1 cellular context compared by ENCODE assay signal in the genomic region with DNA sequence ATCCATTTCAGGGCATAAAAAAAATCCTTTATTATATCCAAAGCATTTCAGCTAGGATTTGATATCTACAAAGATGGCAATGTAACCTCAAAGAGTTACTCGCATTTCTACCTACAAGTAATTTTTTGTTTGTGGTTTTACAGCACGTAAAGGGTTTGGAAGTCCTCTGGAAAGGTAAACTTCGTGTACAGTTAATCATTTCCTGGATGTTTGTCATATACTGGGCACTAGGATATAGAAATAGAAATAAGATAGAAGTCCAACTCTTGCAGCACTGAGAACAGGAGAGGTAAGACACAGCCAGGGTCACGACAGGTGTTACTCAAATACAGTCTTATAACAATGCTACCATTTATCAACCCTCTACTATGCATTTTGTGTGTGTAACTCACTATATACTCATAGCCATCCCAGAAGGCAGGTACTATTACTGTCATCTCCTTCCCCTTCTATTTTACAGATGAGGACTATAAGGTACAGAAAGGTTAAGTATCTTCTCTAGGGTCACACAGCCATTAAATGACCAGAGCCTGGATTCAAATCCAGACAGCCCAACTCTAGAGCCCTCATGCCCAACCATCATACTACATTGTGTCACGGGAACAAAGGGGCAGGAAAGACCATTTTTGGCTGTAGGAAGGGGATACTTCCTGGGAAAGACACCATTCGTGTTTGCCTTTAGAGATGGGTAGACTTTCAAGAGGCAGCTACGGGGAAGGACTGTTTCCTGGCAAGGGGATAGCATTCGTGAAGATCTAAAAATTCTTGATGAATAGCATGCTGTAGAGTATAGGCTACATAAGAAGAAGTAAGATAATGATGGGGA.
TF ChIP-seq lines count a peak whose summit lies in the region.

No MANE protein-coding gene starts in this region.

TF ChIP-seq in HepG2, 621 proteins besides CTCF, POLR2A, EP300 and RAD21 (continued from another document and continues in another):
- TF ChIP-seq, protein P1, sequence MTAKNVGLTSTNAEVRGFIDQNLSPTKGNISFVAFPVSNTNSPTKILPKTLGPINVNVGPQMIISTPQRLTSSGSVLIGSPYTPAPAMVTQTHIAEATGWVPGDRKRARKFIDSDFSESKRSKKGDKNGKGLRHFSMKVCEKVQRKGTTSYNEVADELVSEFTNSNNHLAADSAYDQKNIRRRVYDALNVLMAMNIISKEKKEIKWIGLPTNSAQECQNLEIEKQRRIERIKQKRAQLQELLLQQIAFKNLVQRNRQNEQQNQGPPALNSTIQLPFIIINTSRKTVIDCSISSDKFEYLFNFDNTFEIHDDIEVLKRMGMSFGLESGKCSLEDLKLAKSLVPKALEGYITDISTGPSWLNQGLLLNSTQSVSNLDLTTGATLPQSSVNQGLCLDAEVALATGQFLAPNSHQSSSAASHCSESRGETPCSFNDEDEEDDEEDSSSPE (CRISPR knock-in tag; IDR thresholded peaks at IDR 0.05): no peak
- TF ChIP-seq ZNF138 (CRISPR knock-in tag; IDR thresholded peaks at IDR 0.05; ENCODE audit: low read depth) (no peak), ADNP (CRISPR knock-in tag; IDR thresholded peaks at IDR 0.05) (peak; percentile 40; the same call in 1 of the 2 replicates), SCMH1 (CRISPR knock-in tag; IDR thresholded peaks at IDR 0.05; ENCODE audit: borderline replicate concordance) (no peak), SNAPC4 (CRISPR knock-in tag; IDR thresholded peaks at IDR 0.05) (no peak), TBX2 (CRISPR knock-in tag; IDR thresholded peaks at IDR 0.05; ENCODE audit: borderline replicate concordance) (0 out of 2 replicates have a peak, but pooled peaks have one; percentile 19), ZBTB20 (CRISPR knock-in tag; IDR thresholded peaks at IDR 0.05; ENCODE audit: borderline replicate concordance, low read depth) (peak; percentile 59; the same call in 1 of the 2 replicates), KMT2B (CRISPR knock-in tag; IDR thresholded peaks at IDR 0.05) (no peak), DRAP1 (CRISPR knock-in tag; IDR thresholded peaks at IDR 0.05) (0 out of 2 replicates have a peak, but pooled peaks have one; percentile 15), NFIC (IDR thresholded peaks at IDR 0.05; ENCODE audit: low read length) (peak; percentile 45; the same call in 1 of the 2 replicates), RARA (CRISPR knock-in tag; IDR thresholded peaks at IDR 0.05) (peak; percentile 34; the same call in 1 of the 2 replicates), KLF13 (CRISPR knock-in tag; IDR thresholded peaks at IDR 0.05) (no peak), ZEB1 (IDR thresholded peaks at IDR 0.05; ENCODE audit: insufficient replicate concordance, low read depth) (peak; percentile 61), CEBPZ (IDR thresholded peaks at IDR 0.05; ENCODE audit: low read length) (no peak), ZFP90 (CRISPR knock-in tag; IDR thresholded peaks at IDR 0.05; ENCODE audit: borderline replicate concordance) (no peak), HMG20A (CRISPR knock-in tag; IDR thresholded peaks at IDR 0.05; ENCODE audit: borderline replicate concordance) (peak; percentile 30; the same call in 1 of the 2 replicates), BATF2 (CRISPR knock-in tag; IDR thresholded peaks at IDR 0.05) (no peak), CREM (IDR thresholded peaks at IDR 0.05) (peak; percentile 51), CREM (CRISPR knock-in tag; IDR thresholded peaks at IDR 0.05) (no peak), CREB1 (IDR thresholded peaks at IDR 0.05) (no peak), CREB1 (CRISPR knock-in tag; IDR thresholded peaks at IDR 0.05) (peak; percentile 31; the same call in 1 of the 2 replicates), RARG (CRISPR knock-in tag; IDR thresholded peaks at IDR 0.05; ENCODE audit: low read depth) (no peak), ZNF772 (CRISPR knock-in tag; IDR thresholded peaks at IDR 0.05) (no peak), TSC22D2 (CRISPR knock-in tag; IDR thresholded peaks at IDR 0.05; ENCODE audit: borderline replicate concordance) (no peak), TCF7 (IDR thresholded peaks at IDR 0.05; ENCODE audit: low read depth) (0 out of 2 replicates have a peak, but pooled peaks have one; percentile 8), ARID5B (CRISPR knock-in tag; IDR thresholded peaks at IDR 0.05) (peak; percentile 58; the same call in 1 of the 2 replicates), HNRNPH1 (optimal IDR thresholded peaks at IDR 0.05; ENCODE audit: low read depth, low read length) (no peak)
- TF ChIP-seq, protein P2, sequence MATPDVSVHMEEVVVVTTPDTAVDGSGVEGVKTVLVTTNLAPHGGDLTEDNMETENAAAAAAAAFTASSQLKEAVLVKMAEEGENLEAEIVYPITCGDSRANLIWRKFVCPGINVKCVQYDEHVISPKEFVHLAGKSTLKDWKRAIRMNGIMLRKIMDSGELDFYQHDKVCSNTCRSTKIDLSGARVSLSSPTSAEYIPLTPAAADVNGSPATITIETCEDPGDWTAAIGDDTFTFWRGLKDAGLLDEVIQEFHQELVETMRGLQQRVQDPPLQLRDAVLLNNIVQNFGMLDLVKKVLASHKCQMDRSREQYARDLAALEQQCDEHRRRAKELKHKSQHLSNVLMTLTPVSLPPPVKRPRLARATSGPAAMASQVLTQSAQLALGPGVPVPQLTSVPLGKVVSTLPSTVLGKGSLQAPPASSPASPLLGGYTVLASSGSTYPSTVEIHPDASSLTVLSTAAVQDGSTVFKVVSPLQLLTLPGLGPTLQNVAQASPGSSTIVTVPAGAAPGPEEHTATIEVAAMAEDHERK (CRISPR knock-in tag; IDR thresholded peaks at IDR 0.05; ENCODE audit: low read depth): no peak
- TF ChIP-seq, protein P3, sequence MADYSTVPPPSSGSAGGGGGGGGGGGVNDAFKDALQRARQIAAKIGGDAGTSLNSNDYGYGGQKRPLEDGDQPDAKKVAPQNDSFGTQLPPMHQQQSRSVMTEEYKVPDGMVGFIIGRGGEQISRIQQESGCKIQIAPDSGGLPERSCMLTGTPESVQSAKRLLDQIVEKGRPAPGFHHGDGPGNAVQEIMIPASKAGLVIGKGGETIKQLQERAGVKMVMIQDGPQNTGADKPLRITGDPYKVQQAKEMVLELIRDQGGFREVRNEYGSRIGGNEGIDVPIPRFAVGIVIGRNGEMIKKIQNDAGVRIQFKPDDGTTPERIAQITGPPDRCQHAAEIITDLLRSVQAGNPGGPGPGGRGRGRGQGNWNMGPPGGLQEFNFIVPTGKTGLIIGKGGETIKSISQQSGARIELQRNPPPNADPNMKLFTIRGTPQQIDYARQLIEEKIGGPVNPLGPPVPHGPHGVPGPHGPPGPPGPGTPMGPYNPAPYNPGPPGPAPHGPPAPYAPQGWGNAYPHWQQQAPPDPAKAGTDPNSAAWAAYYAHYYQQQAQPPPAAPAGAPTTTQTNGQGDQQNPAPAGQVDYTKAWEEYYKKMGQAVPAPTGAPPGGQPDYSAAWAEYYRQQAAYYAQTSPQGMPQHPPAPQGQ (CRISPR knock-in tag; IDR thresholded peaks at IDR 0.05; ENCODE audit: borderline replicate concordance): no peak
- TF ChIP-seq, protein P4, sequence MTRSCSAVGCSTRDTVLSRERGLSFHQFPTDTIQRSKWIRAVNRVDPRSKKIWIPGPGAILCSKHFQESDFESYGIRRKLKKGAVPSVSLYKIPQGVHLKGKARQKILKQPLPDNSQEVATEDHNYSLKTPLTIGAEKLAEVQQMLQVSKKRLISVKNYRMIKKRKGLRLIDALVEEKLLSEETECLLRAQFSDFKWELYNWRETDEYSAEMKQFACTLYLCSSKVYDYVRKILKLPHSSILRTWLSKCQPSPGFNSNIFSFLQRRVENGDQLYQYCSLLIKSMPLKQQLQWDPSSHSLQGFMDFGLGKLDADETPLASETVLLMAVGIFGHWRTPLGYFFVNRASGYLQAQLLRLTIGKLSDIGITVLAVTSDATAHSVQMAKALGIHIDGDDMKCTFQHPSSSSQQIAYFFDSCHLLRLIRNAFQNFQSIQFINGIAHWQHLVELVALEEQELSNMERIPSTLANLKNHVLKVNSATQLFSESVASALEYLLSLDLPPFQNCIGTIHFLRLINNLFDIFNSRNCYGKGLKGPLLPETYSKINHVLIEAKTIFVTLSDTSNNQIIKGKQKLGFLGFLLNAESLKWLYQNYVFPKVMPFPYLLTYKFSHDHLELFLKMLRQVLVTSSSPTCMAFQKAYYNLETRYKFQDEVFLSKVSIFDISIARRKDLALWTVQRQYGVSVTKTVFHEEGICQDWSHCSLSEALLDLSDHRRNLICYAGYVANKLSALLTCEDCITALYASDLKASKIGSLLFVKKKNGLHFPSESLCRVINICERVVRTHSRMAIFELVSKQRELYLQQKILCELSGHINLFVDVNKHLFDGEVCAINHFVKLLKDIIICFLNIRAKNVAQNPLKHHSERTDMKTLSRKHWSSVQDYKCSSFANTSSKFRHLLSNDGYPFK (CRISPR knock-in tag; IDR thresholded peaks at IDR 0.05; ENCODE audit: borderline replicate concordance): no peak
